Comparison of ENCODE assay signal across 21 cellular contexts in genomic region chr4:173652283-173652931, GRCh38.
DNase-seq lines count a peak whose midpoint lies in the region; ATAC-seq and TF ChIP-seq lines count a peak whose summit lies in the region.
"Had no signal": no experiment of that assay in that cellular context is flagged by ENCODE, and none has a peak within 500 bp of the region (broad histone marks: within the 10 kb centered on the region; RNA-seq: fewer than 3 reads in every experiment).

No MANE protein-coding gene starts in this region.

- no peak overlapping the region for H3K27ac Mint-ChIP-seq in stimulated activated naive B cell treated with anti-CD40 and anti-IgM and Interleukin-4, amounts not matched to agents 10 μg/mL and 1 μg/mL and 100 μg/mL, for 72 hours

- H4K20me1 ChIP-seq in OCI-LY7 (ENCODE audit: insufficient read depth, low read length): no peaks in the 10 kb centered on the region

- in situ Hi-C loops in G401 (cut with HindIII; ENCODE audit: low sequenced_read_pairs): no loop called here

- H3K4me3 Mint-ChIP-seq in stimulated activated naive B cell treated with anti-CD40 and anti-IgM and Interleukin-4, amounts not matched to agents 10 μg/mL and 1 μg/mL and 100 μg/mL, for 72 hours: no peak overlapping the region

- no peaks in the 10 kb centered on the region for H3K4me1 Mint-ChIP-seq in stimulated activated naive B cell treated with anti-CD40 and anti-IgM and Interleukin-4, amounts not matched to agents 10 μg/mL and 1 μg/mL and 100 μg/mL, for 72 hours

- TF ChIP-seq CTCF in OCI-LY7 (conservative IDR thresholded peaks at IDR 0.05; ENCODE audit: low read length): no peak
- no peak for TF ChIP-seq CTCF in heart right ventricle (IDR thresholded peaks at IDR 0.05)

- no TSS peak for BruUV-seq in OCI-LY7 (replicated peaks; lab: Mats Ljungman, UMichigan)

- H3K27ac ChIP-seq in OCI-LY7 (ENCODE audit: low read depth, low read length, poor library complexity, severe bottlenecking): no peak overlapping the region
- peak overlapping the region in 9 of 10 donors; percentile 2 to 77 (median 60) for H3K27ac ChIP-seq in heart right ventricle
- H3K27ac ChIP-seq: Peyer's patch had no signal

- no peaks in the 10 kb centered on the region for H3K9me2 ChIP-seq in OCI-LY7 (ENCODE audit: insufficient read depth, low read length)

- intact Hi-C loops in OCI-LY7 (cut with micrococcal nuclease; ENCODE audit: unreplicated experiment) (no loop called here), heart right ventricle (cut with DNase I) (no loop called here), sciatic nerve (cut with DNase I) (no loop called here)

- no peaks in the 10 kb centered on the region for H3K27me3 Mint-ChIP-seq in stimulated activated naive B cell treated with anti-CD40 and anti-IgM and Interleukin-4, amounts not matched to agents 10 μg/mL and 1 μg/mL and 100 μg/mL, for 72 hours

- no peak overlapping the region for H3K4me2 ChIP-seq in OCI-LY7 (ENCODE audit: low read length)

- DNase-seq in G401 (ENCODE audit: low spot score): peak; percentile 1
- peak; percentile 0 for DNase-seq in OCI-LY7 (ENCODE audit: low spot score)
- DNase-seq in heart right ventricle: no peak
- DNase-seq in sciatic nerve (ENCODE audit: low spot score): no peak
- DNase-seq in stimulated activated CD4-positive, alpha-beta T cell treated with anti-CD3 and anti-CD28 coated beads, Interleukin-4, amount 100 ng/mL, for 4 hours: no peak
- no peak for DNase-seq in stimulated activated naive B cell treated with anti-CD40 and anti-IgM and Interleukin-4, amounts not matched to agents 10 μg/mL and 1 μg/mL and 100 μg/mL, for 72 hours
- DNase-seq in T1000 (lab: John Stamatoyannopoulos, UW): no peak
- DNase-seq in iPS-NIHi7 (ENCODE audit: extremely low spot score): no peak
- DNase-seq: ACHN, AML-193, COR-L47, DMS153, H7, IMR-90, NCI-H1417 treated with DMSO at 0.1 percent for 48 hours, NCI-H1930, NCI-H446 treated with DMSO at 0.1 percent for 48 hours, NCI-H82, Peyer's patch, SHP77 had no signal

- CTCF ChIA-PET in OCI-LY7 (lab: Charles Lee; ENCODE audit: unreplicated experiment): no interaction called here

- ATAC-seq in heart right ventricle: peak; percentile 25 to 90 (median 80)
- ATAC-seq in sciatic nerve: peak; percentile 26
- ATAC-seq in stimulated activated naive B cell treated with anti-CD40 and anti-IgM and Interleukin-4, amounts not matched to agents 10 μg/mL and 1 μg/mL and 100 μg/mL, for 72 hours (replicated peaks): no peak
- ATAC-seq: SK-N-SH treated with all-trans-retinoic acid at 6 μM for 48 hours had no signal

- no peaks in the 10 kb centered on the region for H3K79me2 ChIP-seq in OCI-LY7 (ENCODE audit: insufficient read depth, low read depth, low read length)

- no peaks in the 10 kb centered on the region for H3K9me3 Mint-ChIP-seq in stimulated activated naive B cell treated with anti-CD40 and anti-IgM and Interleukin-4, amounts not matched to agents 10 μg/mL and 1 μg/mL and 100 μg/mL, for 72 hours

- WGBS in heart right ventricle, 2 donors: 37 to 38% methylated on average over 6 of the region's 6 CpGs

- H3K36me3 ChIP-seq in OCI-LY7 (ENCODE audit: insufficient read depth, low read length): no peaks in the 10 kb centered on the region
- H3K36me3 ChIP-seq in heart right ventricle: no peaks in the 10 kb centered on the region
- H3K36me3 ChIP-seq: Peyer's patch had no signal

- no peaks in the 10 kb centered on the region for H3K36me3 Mint-ChIP-seq in stimulated activated naive B cell treated with anti-CD40 and anti-IgM and Interleukin-4, amounts not matched to agents 10 μg/mL and 1 μg/mL and 100 μg/mL, for 72 hours

- POLR2A ChIA-PET in OCI-LY7 (lab: Charles Lee): interaction anchor here (0.7 kb wide), 1 partner anchor 462 kb away, joined by 3 read pairs; no protein-coding TSS in a partner anchor

- H3K27me3 ChIP-seq in heart right ventricle: no peaks in the 10 kb centered on the region
- H3K27me3 ChIP-seq: Peyer's patch had no signal

- H3K9me3 ChIP-seq in OCI-LY7 (ENCODE audit: low read length): no peaks in the 10 kb centered on the region
- no peaks in the 10 kb centered on the region for H3K9me3 ChIP-seq in heart right ventricle
- H3K9me3 ChIP-seq: Peyer's patch had no signal

- no peaks in the 10 kb centered on the region for H3K4me1 ChIP-seq in OCI-LY7 (ENCODE audit: insufficient read depth, low read length, poor library complexity, severe bottlenecking)
- H3K4me1 ChIP-seq in heart right ventricle: peaks cover 0 to 14% (median 0%) of the 10 kb centered on the region in 9 donors
- H3K4me1 ChIP-seq: Peyer's patch had no signal

- no peak overlapping the region for H3K4me3 ChIP-seq in OCI-LY7 (ENCODE audit: low read depth, low read length, poor library complexity, severe bottlenecking)
- no peak overlapping the region for H3K4me3 ChIP-seq in heart right ventricle
- H3K4me3 ChIP-seq: Peyer's patch had no signal

- no peak overlapping the region for H2AFZ ChIP-seq in OCI-LY7 (ENCODE audit: low read length)

Comparison
In these comparisons a context has a peak if more than half of its experiments do, and no peak if none do; other contexts are left out.
1. DNase-seq: peak in G401 (single experiment) and OCI-LY7 (single experiment); none in heart right ventricle (0 of 2), sciatic nerve (single experiment), stimulated activated CD4-positive, alpha-beta T cell treated with anti-CD3 and anti-CD28 coated beads, Interleukin-4, amount 100 ng/mL, for 4 hours (0 of 2), stimulated activated naive B cell treated with anti-CD40 and anti-IgM and Interleukin-4, amounts not matched to agents 10 μg/mL and 1 μg/mL and 100 μg/mL, for 72 hours (single experiment), T1000 (single experiment) and iPS-NIHi7 (single experiment).
2. ATAC-seq: peak in heart right ventricle (8 of 8) and sciatic nerve (single experiment); none in stimulated activated naive B cell treated with anti-CD40 and anti-IgM and Interleukin-4, amounts not matched to agents 10 μg/mL and 1 μg/mL and 100 μg/mL, for 72 hours (0 of 2).